ENCODE assay signal across 10 cellular contexts in genomic region chr21:45892156-45892919, GRCh38.
DNase-seq lines count a peak whose midpoint lies in the region; FAIRE-seq and TF ChIP-seq lines count a peak whose summit lies in the region.
"Had no signal": no experiment of that assay in that cellular context is flagged by ENCODE, and none has a peak within 500 bp of the region (broad histone marks: within the 10 kb centered on the region; RNA-seq: fewer than 3 reads in every experiment).

No MANE protein-coding gene starts in this region.

- intact Hi-C loops in posterior vena cava (cut with DNase I) = no loop called here

- peaks cover 64% of the 10 kb centered on the region for H3K4me1 Mint-ChIP-seq in activated naive CD4-positive, alpha-beta T cell treated with anti-CD3 and anti-CD28 coated beads, Interleukin-2, amount 50 U/mL, for 24 hours

- peak; percentile 43 for DNase-seq in GM12865 (ENCODE audit: low read depth)
- peak; percentile 81 for DNase-seq in NOMO-1 treated with dmso at 0.1 percent for 144 hours (lab: John Stamatoyannopoulos, UW; ENCODE audit: unreplicated experiment)
- peak; percentile 84 for DNase-seq in posterior vena cava (ENCODE audit: low spot score)
- no peak for DNase-seq in GM12892 (ENCODE audit: insufficient read length)
- no peak for DNase-seq in NCI-H345 (lab: John Stamatoyannopoulos, UW)
- DNase-seq in NCI-H1436 (lab: John Stamatoyannopoulos, UW) = no peak
- DNase-seq: NCI-H2029 treated with DMSO at 0.1 percent for 48 hours had no signal

- no peak overlapping the region for H3K27ac Mint-ChIP-seq in activated naive CD4-positive, alpha-beta T cell treated with anti-CD3 and anti-CD28 coated beads, Interleukin-2, amount 50 U/mL, for 24 hours

- no peaks in the 10 kb centered on the region for H3K9me3 Mint-ChIP-seq in activated naive CD4-positive, alpha-beta T cell treated with anti-CD3 and anti-CD28 coated beads, Interleukin-2, amount 50 U/mL, for 24 hours

- TF ChIP-seq CTCF in GM12865 (IDR thresholded peaks at IDR 0.05; ENCODE audit: insufficient read depth, low read depth, low read length, missing control alignments) = no peak

- FAIRE-seq in GM12892 (lab: Jason Lieb, UNC) = no peak
- FAIRE-seq: colon had no signal

- H3K36me3 Mint-ChIP-seq in activated naive CD4-positive, alpha-beta T cell treated with anti-CD3 and anti-CD28 coated beads, Interleukin-2, amount 50 U/mL, for 24 hours = no peaks in the 10 kb centered on the region

- no peaks in the 10 kb centered on the region for H3K27me3 Mint-ChIP-seq in activated naive CD4-positive, alpha-beta T cell treated with anti-CD3 and anti-CD28 coated beads, Interleukin-2, amount 50 U/mL, for 24 hours

- H3K4me3 ChIP-seq in GM12865 (ENCODE audit: low read depth, low read length) = peak overlapping the region; percentile 11; the same call in 1 of the 2 replicates
- H3K4me3 ChIP-seq: gastroesophageal sphincter had no signal

- TF ChIP-seq POLR2A in GM12892 (IDR thresholded peaks at IDR 0.05; ENCODE audit: low read depth, low read length) = no peak

- peak overlapping the region; percentile 63 for H3K4me3 Mint-ChIP-seq in activated naive CD4-positive, alpha-beta T cell treated with anti-CD3 and anti-CD28 coated beads, Interleukin-2, amount 50 U/mL, for 24 hours

Comparison
In these comparisons a context has a peak if more than half of its experiments do, and no peak if none do; other contexts are left out.
1. DNase-seq: peak in GM12865 (single experiment), NOMO-1 treated with dmso at 0.1 percent for 144 hours (single experiment) and posterior vena cava (single experiment); none in GM12892 (single experiment), NCI-H345 (single experiment) and NCI-H1436 (single experiment).